1 cellular context compared by ENCODE assay signal in genomic region chr2:10161961-10162441, GRCh38.
TF ChIP-seq lines count a peak whose summit lies in the region.

No MANE protein-coding gene starts in this region.

TF ChIP-seq in GM12878, 131 proteins besides CTCF, POLR2A, EP300 and RAD21 (continued from another document):
- peak; percentile 79 for TF ChIP-seq BCL3 (IDR thresholded peaks at IDR 0.05; ENCODE audit: borderline replicate concordance, insufficient read depth, low read depth, low read length, poor library complexity, severe bottlenecking)
